21 cellular contexts compared by ENCODE assay signal in the genomic region with DNA sequence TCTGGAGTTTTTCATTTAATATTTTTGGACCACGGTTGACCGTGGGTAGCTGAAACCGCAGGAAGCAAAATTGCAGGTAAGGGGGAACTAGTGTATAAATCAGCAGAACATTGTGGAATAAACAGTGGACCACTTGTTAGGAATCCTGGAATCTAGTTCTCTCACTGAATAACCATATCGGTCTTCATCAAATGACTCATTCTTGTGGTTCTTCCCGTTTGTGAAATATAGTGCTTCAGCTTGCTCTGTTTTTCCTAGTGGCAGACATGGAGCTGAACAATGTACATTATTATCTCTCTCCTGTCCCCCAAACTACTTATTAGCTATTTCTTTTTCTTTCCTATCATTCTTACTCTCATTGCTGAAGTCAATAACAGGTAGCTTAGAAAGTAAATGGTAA.
A peak's percentile ranks its signal among the peaks of the same experiment; 100 is the strongest.
DNase-seq lines count a peak whose midpoint lies in the region; ATAC-seq and TF ChIP-seq lines count a peak whose summit lies in the region.
"Had no signal": no experiment of that assay in that cellular context is flagged by ENCODE, and none has a peak within 500 bp of the region (broad histone marks: within the 10 kb centered on the region; RNA-seq: fewer than 3 reads in every experiment).

No MANE protein-coding gene starts in this region.

- DNase-seq in Daoy (ENCODE audit: low read depth): peak; percentile 3
- peak; percentile 28 for DNase-seq in M059J (ENCODE audit: low read depth)
- DNase-seq in foreskin keratinocyte: peak; percentile 6
- DNase-seq in WERI-Rb-1: no peak
- DNase-seq in transverse colon: no peak
- no peak for DNase-seq in NCI-H146 treated with DMSO at 0.1 percent for 48 hours (lab: John Stamatoyannopoulos, UW; ENCODE audit: unreplicated experiment)
- no peak for DNase-seq in stimulated activated CD4-positive, alpha-beta T cell treated with anti-CD3 and anti-CD28 coated beads, Interleukin-4, amount 100 ng/mL, for 24 hours
- DNase-seq: activated CD4-positive, alpha-beta T cell treated with anti-CD3 and anti-CD28 coated beads, Interleukin-2, amount 10 ng/mL, durations not matched to agents 7 days and 5 days; activated effector memory CD4-positive, alpha-beta T cell treated with anti-CD3 and anti-CD28 coated beads, Interleukin-2, amount 50 U/mL, for 16 hours; DMS79; effector CD8-positive, alpha-beta T cell; esophagus squamous epithelium; KG1; left ventricle myocardium superior; NCI-H1417; NCI-H69; spleen; stimulated activated CD8-positive, alpha-beta memory T cell treated with anti-CD3 and anti-CD28 coated beads, Interleukin-4, amount 100 ng/mL, for 48 hours had no signal

- no peaks in the 10 kb centered on the region for H3K27me3 ChIP-seq in foreskin keratinocyte
- H3K27me3 ChIP-seq in WERI-Rb-1 (ENCODE audit: insufficient read depth, low read depth, severe bottlenecking): no peaks in the 10 kb centered on the region
- no peaks in the 10 kb centered on the region for H3K27me3 ChIP-seq in transverse colon
- H3K27me3 ChIP-seq: esophagus squamous epithelium, neutrophil had no signal

- H3K4me3 ChIP-seq in WERI-Rb-1 (ENCODE audit: low read depth, low read length) (no peak overlapping the region), transverse colon (no peak overlapping the region)
- H3K4me3 ChIP-seq: esophagus squamous epithelium, spleen, suprapubic skin had no signal

- intact Hi-C loops in transverse colon (cut with DNase I; ENCODE audit: low total_unique reads): no loop called here

- H3K4me1 ChIP-seq in foreskin keratinocyte: no peaks in the 10 kb centered on the region
- H3K4me1 ChIP-seq in transverse colon: no peaks in the 10 kb centered on the region
- H3K4me1 ChIP-seq: esophagus squamous epithelium, spleen, suprapubic skin had no signal

- WGBS in transverse colon (ENCODE audit: low coverage in 1 of 2), 2 donors: 51 to 68% methylated on average over 5 of the region's 5 CpGs

- H3K9me3 ChIP-seq in WERI-Rb-1 (ENCODE audit: severe bottlenecking) (no peaks in the 10 kb centered on the region), transverse colon (no peaks in the 10 kb centered on the region)
- H3K9me3 ChIP-seq: esophagus squamous epithelium, neutrophil, spleen, suprapubic skin had no signal

- ATAC-seq in SK-N-SH treated with all-trans-retinoic acid at 6 μM for 48 hours (peak; percentile 43; the same call in 1 of the 3 replicates), foreskin keratinocyte (no peak)
- ATAC-seq: left ventricle myocardium superior had no signal

- TF ChIP-seq CTCF in foreskin keratinocyte (conservative IDR thresholded peaks at IDR 0.05): no peak
- TF ChIP-seq CTCF in WERI-Rb-1 (IDR thresholded peaks at IDR 0.05; ENCODE audit: low read depth, low read length): no peak
- TF ChIP-seq CTCF in transverse colon (IDR thresholded peaks at IDR 0.05): no peak

- H3K36me3 ChIP-seq in WERI-Rb-1 (no peaks in the 10 kb centered on the region), transverse colon (no peaks in the 10 kb centered on the region)
- H3K36me3 ChIP-seq: esophagus squamous epithelium, neutrophil, spleen, suprapubic skin had no signal

- H3K27ac ChIP-seq in foreskin keratinocyte (no peak overlapping the region), WERI-Rb-1 (no peak overlapping the region), transverse colon (no peak overlapping the region)
- H3K27ac ChIP-seq: esophagus squamous epithelium, neutrophil, spleen, suprapubic skin had no signal

- no peak for TF ChIP-seq EP300 in transverse colon (IDR thresholded peaks at IDR 0.05; ENCODE audit: low read depth)

- no peak for TF ChIP-seq POLR2A in transverse colon (IDR thresholded peaks at IDR 0.05)

- in situ Hi-C loops in transverse colon (cut with MboI; ENCODE audit: low pct_ligation_motif_present in 1 of 4, low pct_unique_long_range_greater_than_20kb in 1 of 4, low sequenced_read_pairs in 3 of 4): no loop called here

TF ChIP-seq in SK-N-SH treated with all-trans-retinoic acid at 6 μM for 48 hours, 23 proteins besides CTCF, POLR2A, EP300 and RAD21:
- no peak for TF ChIP-seq ZNF8 (CRISPR knock-in tag; IDR thresholded peaks at IDR 0.05)
- TF ChIP-seq, protein P1, sequence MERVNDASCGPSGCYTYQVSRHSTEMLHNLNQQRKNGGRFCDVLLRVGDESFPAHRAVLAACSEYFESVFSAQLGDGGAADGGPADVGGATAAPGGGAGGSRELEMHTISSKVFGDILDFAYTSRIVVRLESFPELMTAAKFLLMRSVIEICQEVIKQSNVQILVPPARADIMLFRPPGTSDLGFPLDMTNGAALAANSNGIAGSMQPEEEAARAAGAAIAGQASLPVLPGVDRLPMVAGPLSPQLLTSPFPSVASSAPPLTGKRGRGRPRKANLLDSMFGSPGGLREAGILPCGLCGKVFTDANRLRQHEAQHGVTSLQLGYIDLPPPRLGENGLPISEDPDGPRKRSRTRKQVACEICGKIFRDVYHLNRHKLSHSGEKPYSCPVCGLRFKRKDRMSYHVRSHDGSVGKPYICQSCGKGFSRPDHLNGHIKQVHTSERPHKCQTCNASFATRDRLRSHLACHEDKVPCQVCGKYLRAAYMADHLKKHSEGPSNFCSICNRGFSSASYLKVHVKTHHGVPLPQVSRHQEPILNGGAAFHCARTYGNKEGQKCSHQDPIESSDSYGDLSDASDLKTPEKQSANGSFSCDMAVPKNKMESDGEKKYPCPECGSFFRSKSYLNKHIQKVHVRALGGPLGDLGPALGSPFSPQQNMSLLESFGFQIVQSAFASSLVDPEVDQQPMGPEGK (CRISPR knock-in tag; IDR thresholded peaks at IDR 0.05; ENCODE audit: borderline replicate concordance): no peak
- no peak for TF ChIP-seq CSDC2 (CRISPR knock-in tag; IDR thresholded peaks at IDR 0.05)
- no peak for TF ChIP-seq ZC3H10 (CRISPR knock-in tag; IDR thresholded peaks at IDR 0.05)
- TF ChIP-seq, protein P2, sequence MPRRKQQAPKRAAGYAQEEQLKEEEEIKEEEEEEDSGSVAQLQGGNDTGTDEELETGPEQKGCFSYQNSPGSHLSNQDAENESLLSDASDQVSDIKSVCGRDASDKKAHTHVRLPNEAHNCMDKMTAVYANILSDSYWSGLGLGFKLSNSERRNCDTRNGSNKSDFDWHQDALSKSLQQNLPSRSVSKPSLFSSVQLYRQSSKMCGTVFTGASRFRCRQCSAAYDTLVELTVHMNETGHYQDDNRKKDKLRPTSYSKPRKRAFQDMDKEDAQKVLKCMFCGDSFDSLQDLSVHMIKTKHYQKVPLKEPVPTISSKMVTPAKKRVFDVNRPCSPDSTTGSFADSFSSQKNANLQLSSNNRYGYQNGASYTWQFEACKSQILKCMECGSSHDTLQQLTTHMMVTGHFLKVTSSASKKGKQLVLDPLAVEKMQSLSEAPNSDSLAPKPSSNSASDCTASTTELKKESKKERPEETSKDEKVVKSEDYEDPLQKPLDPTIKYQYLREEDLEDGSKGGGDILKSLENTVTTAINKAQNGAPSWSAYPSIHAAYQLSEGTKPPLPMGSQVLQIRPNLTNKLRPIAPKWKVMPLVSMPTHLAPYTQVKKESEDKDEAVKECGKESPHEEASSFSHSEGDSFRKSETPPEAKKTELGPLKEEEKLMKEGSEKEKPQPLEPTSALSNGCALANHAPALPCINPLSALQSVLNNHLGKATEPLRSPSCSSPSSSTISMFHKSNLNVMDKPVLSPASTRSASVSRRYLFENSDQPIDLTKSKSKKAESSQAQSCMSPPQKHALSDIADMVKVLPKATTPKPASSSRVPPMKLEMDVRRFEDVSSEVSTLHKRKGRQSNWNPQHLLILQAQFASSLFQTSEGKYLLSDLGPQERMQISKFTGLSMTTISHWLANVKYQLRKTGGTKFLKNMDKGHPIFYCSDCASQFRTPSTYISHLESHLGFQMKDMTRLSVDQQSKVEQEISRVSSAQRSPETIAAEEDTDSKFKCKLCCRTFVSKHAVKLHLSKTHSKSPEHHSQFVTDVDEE (CRISPR knock-in tag; IDR thresholded peaks at IDR 0.05): no peak
- TF ChIP-seq ZNF565 (CRISPR knock-in tag; conservative IDR thresholded peaks at IDR 0.05; ENCODE audit: low read depth): no peak
- TF ChIP-seq, protein P3, sequence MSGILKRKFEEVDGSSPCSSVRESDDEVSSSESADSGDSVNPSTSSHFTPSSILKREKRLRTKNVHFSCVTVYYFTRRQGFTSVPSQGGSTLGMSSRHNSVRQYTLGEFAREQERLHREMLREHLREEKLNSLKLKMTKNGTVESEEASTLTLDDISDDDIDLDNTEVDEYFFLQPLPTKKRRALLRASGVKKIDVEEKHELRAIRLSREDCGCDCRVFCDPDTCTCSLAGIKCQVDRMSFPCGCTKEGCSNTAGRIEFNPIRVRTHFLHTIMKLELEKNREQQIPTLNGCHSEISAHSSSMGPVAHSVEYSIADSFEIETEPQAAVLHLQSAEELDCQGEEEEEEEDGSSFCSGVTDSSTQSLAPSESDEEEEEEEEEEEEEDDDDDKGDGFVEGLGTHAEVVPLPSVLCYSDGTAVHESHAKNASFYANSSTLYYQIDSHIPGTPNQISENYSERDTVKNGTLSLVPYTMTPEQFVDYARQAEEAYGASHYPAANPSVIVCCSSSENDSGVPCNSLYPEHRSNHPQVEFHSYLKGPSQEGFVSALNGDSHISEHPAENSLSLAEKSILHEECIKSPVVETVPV (CRISPR knock-in tag; IDR thresholded peaks at IDR 0.05): no peak
- TF ChIP-seq ARNTL (CRISPR knock-in tag; IDR thresholded peaks at IDR 0.05; ENCODE audit: borderline replicate concordance, low read depth): no peak
- no peak for TF ChIP-seq POU6F1 (CRISPR knock-in tag; IDR thresholded peaks at IDR 0.05; ENCODE audit: borderline replicate concordance, low read depth)
- TF ChIP-seq ZFP3 (CRISPR knock-in tag; IDR thresholded peaks at IDR 0.05): no peak
- TF ChIP-seq OSR1 (CRISPR knock-in tag; IDR thresholded peaks at IDR 0.05): no peak
- no peak for TF ChIP-seq ZFP30 (CRISPR knock-in tag; IDR thresholded peaks at IDR 0.05)
- TF ChIP-seq BACH2 (CRISPR knock-in tag; IDR thresholded peaks at IDR 0.05; ENCODE audit: borderline replicate concordance): no peak
- no peak for TF ChIP-seq GLIS3 (CRISPR knock-in tag; IDR thresholded peaks at IDR 0.05)

Comparison
In these comparisons a context has a peak if more than half of its experiments do, and no peak if none do; other contexts are left out.
1. DNase-seq: peak in Daoy (single experiment), M059J (single experiment) and foreskin keratinocyte (2 of 2); none in WERI-Rb-1 (single experiment), transverse colon (single experiment), NCI-H146 treated with DMSO at 0.1 percent for 48 hours (single experiment) and stimulated activated CD4-positive, alpha-beta T cell treated with anti-CD3 and anti-CD28 coated beads, Interleukin-4, amount 100 ng/mL, for 24 hours (single experiment).